ENCODE assay signal across 20 cellular contexts in genomic region chr17:75498019-75498725, GRCh38. TPM values are rescaled to one million over a fixed set of nuclear protein-coding genes. Genes with fewer than 3 reads are reported as not detected.
DNase-seq lines count a peak whose midpoint lies in the region; ATAC-seq, FAIRE-seq and TF ChIP-seq lines count a peak whose summit lies in the region.
"Had no signal": no experiment of that assay in that cellular context is flagged by ENCODE, and none has a peak within 500 bp of the region (broad histone marks: within the 10 kb centered on the region; RNA-seq: fewer than 3 reads in every experiment).

No MANE protein-coding gene starts in this region.

- H3K4me1 ChIP-seq in SK-N-SH (ENCODE audit: control insufficient read depth in 1 of 2, insufficient read depth in 2 of 2, low read depth in 1 of 2, low read length in 1 of 2) (no peaks in the 10 kb centered on the region), IMR-90 (ENCODE audit: control insufficient read depth, insufficient read depth, low read length) (no peaks in the 10 kb centered on the region), endothelial cell of umbilical vein (ENCODE audit: control insufficient read depth, extremely low read depth, insufficient read depth, low read length) (peaks cover 3% of the 10 kb centered on the region), neuronal stem cell (ENCODE audit: control insufficient read depth in 2 of 2, insufficient read depth in 1 of 2, low read depth in 1 of 2, low read length in 2 of 2) (no peaks in the 10 kb centered on the region)

- H3K79me2 ChIP-seq in SK-N-SH (ENCODE audit: insufficient read depth) (no peaks in the 10 kb centered on the region), endothelial cell of umbilical vein (ENCODE audit: control insufficient read depth, insufficient read depth, low read length) (no peaks in the 10 kb centered on the region)

- no peak overlapping the region for H3K56ac ChIP-seq in IMR-90 (ENCODE audit: extremely low read depth, insufficient read depth, low read length)

- TF ChIP-seq POLR2A in IMR-90 (IDR thresholded peaks at IDR 0.05; ENCODE audit: low read depth, low read length) (no peak), endothelial cell of umbilical vein (IDR thresholded peaks at IDR 0.05; ENCODE audit: low read depth, low read length) (no peak)

- no peak overlapping the region for H3K27ac ChIP-seq in SK-N-SH (ENCODE audit: low read depth in 2 of 2, low read length in 1 of 2)
- no peak overlapping the region for H3K27ac ChIP-seq in IMR-90 (ENCODE audit: insufficient read depth, low read length)
- H3K27ac ChIP-seq in endothelial cell of umbilical vein (ENCODE audit: insufficient read depth, low read depth, low read length): no peak overlapping the region
- H3K27ac ChIP-seq in neuronal stem cell (replicated peaks; ENCODE audit: low read length): no peak overlapping the region
- H3K27ac ChIP-seq: 22Rv1 had no signal

- H2AFZ ChIP-seq in SK-N-SH (ENCODE audit: low read depth) (no peak overlapping the region), IMR-90 (replicated peaks; ENCODE audit: low read length, poor library complexity) (no peak overlapping the region), endothelial cell of umbilical vein (ENCODE audit: low read depth, low read length) (no peak overlapping the region), neuronal stem cell (ENCODE audit: low read length) (no peak overlapping the region)

- H2AK9ac ChIP-seq in IMR-90 (replicated peaks; ENCODE audit: low read depth, low read length, poor library complexity): peak overlapping the region; percentile 72

- no peak overlapping the region for H2BK5ac ChIP-seq in IMR-90 (ENCODE audit: low read depth, low read length, poor library complexity, severe bottlenecking)
- H2BK5ac ChIP-seq in neuronal stem cell (ENCODE audit: low read length): no peak overlapping the region

- H3K4me2 ChIP-seq in SK-N-SH: no peak overlapping the region
- H3K4me2 ChIP-seq in IMR-90 (ENCODE audit: low read depth, low read length): no peak overlapping the region
- no peak overlapping the region for H3K4me2 ChIP-seq in endothelial cell of umbilical vein (ENCODE audit: insufficient read depth, low read length)
- no peak overlapping the region for H3K4me2 ChIP-seq in neuronal stem cell (ENCODE audit: insufficient read depth, low read length, poor library complexity, severe bottlenecking)

- H2AK5ac ChIP-seq in IMR-90 (ENCODE audit: low read depth, low read length) (no peak overlapping the region), neuronal stem cell (ENCODE audit: low read depth, low read length) (peak overlapping the region; percentile 56)

- H3K14ac ChIP-seq in IMR-90 (replicated peaks; ENCODE audit: low read depth, low read length) (no peak overlapping the region), neuronal stem cell (ENCODE audit: low read length) (peak overlapping the region; percentile 31)

- DNase-seq in SK-N-SH: peak; percentile 42
- no peak for DNase-seq in IMR-90
- no peak for DNase-seq in endothelial cell of umbilical vein (ENCODE audit: low read depth, low spot score)
- DNase-seq in neuronal stem cell (ENCODE audit: low spot score): no peak
- DNase-seq in anterior cingulate cortex (lab: John Stamatoyannopoulos, UW): no peak
- DNase-seq: activated gamma-delta T cell treated with Interleukin-2 at 50 U/mL for 16 hours; cortex of kidney; GDM1; KG1; NCI-H1092; NCI-H2107; NCI-H526; OCI-M1; small intestine; stimulated activated CD4-positive, alpha-beta T cell treated with anti-CD3 and anti-CD28 coated beads, Interleukin-4, amount 100 ng/mL, for 24 hours had no signal

- no peak overlapping the region for H2BK12ac ChIP-seq in neuronal stem cell (ENCODE audit: low read length)

- in situ Hi-C loops in IMR-90 (cut with MboI; ENCODE audit: low sequenced_read_pairs): no loop called here

- no peak for TF ChIP-seq EP300 in SK-N-SH (IDR thresholded peaks at IDR 0.05; ENCODE audit: borderline replicate concordance in 1 of 2, low read depth in 1 of 2, low read length in 1 of 2)

- ATAC-seq in SK-N-SH treated with all-trans-retinoic acid at 6 μM for 48 hours: no peak; the same call in 2 of the 3 replicates
- ATAC-seq in IMR-90 (ENCODE audit: low read depth): no peak
- ATAC-seq in HG03025 (IDR thresholded peaks at IDR 0.05; ENCODE audit: low FRiP score, unreplicated experiment): no peak
- no peak for ATAC-seq in GM18520 (IDR thresholded peaks at IDR 0.05; ENCODE audit: unreplicated experiment)

- H2BK15ac ChIP-seq in IMR-90 (ENCODE audit: low read depth, low read length): no peak overlapping the region
- no peak overlapping the region for H2BK15ac ChIP-seq in neuronal stem cell (ENCODE audit: low read length)

- H4K8ac ChIP-seq in IMR-90 (ENCODE audit: low read depth in 2 of 2, low read length in 2 of 2) (no peak overlapping the region), neuronal stem cell (ENCODE audit: low read depth, low read length) (no peak overlapping the region)

- no peaks in the 10 kb centered on the region for H3K9me3 ChIP-seq in SK-N-SH
- H3K9me3 ChIP-seq in IMR-90 (ENCODE audit: control insufficient read depth, insufficient read depth, low read length): no peaks in the 10 kb centered on the region
- H3K9me3 ChIP-seq in endothelial cell of umbilical vein (replicated peaks; ENCODE audit: control insufficient read depth, insufficient read depth, low read length): no peaks in the 10 kb centered on the region
- H3K9me3 ChIP-seq in neuronal stem cell (replicated peaks in 1 of 2; ENCODE audit: control insufficient read depth in 2 of 2, insufficient read depth in 1 of 2, low read depth in 1 of 2, low read length in 2 of 2): peaks cover 0 to 2% of the 10 kb centered on the region in 2 donors

- H3K9ac ChIP-seq in SK-N-SH (no peak overlapping the region), IMR-90 (ENCODE audit: low read depth, low read length) (no peak overlapping the region), endothelial cell of umbilical vein (replicated peaks; ENCODE audit: extremely low read depth, insufficient read depth, low read length) (no peak overlapping the region), neuronal stem cell (ENCODE audit: low read depth, low read length, poor library complexity) (peak overlapping the region; percentile 44)

- H3K9me1 ChIP-seq in IMR-90 (ENCODE audit: insufficient read depth, low read length): no peaks in the 10 kb centered on the region
- no peaks in the 10 kb centered on the region for H3K9me1 ChIP-seq in endothelial cell of umbilical vein (replicated peaks; ENCODE audit: control insufficient read depth, extremely low read depth, insufficient read depth, low read length)

- TF ChIP-seq CTCF in SK-N-SH (IDR thresholded peaks at IDR 0.05): no peak
- no peak for TF ChIP-seq CTCF in IMR-90 (conservative IDR thresholded peaks at IDR 0.05; ENCODE audit: low read depth, low read length)
- TF ChIP-seq CTCF in endothelial cell of umbilical vein (IDR thresholded peaks at IDR 0.05; ENCODE audit: extremely low read depth in 1 of 2, insufficient read depth in 1 of 2, low read depth in 1 of 2, low read length in 2 of 2): no peak

- dilution Hi-C loops in IMR-90 (cut with HindIII; ENCODE audit: low sequenced_read_pairs, unreplicated experiment): no loop called here
- dilution Hi-C loops in endothelial cell of umbilical vein (cut with MboI; ENCODE audit: extremely low pct_ligation_motif_present, low sequenced_read_pairs): no loop called here

- H3K23ac ChIP-seq in IMR-90 (ENCODE audit: low read depth, low read length): no peak overlapping the region
- H3K23ac ChIP-seq in neuronal stem cell (ENCODE audit: low read depth, low read length, poor library complexity): peak overlapping the region; percentile 65

- no TSS peak for BruUV-seq in IMR-90 (replicated peaks; lab: Mats Ljungman, UMichigan)
- no TSS peak for BruUV-seq in endothelial cell of umbilical vein (replicated peaks; lab: Mats Ljungman, UMichigan)

- no peak for TF ChIP-seq RAD21 in SK-N-SH (IDR thresholded peaks at IDR 0.05; ENCODE audit: low read length)
- no peak for TF ChIP-seq RAD21 in IMR-90 (IDR thresholded peaks at IDR 0.05; ENCODE audit: low read length)

- H3K36me3 ChIP-seq in SK-N-SH (replicated peaks in 1 of 2; ENCODE audit: control insufficient read depth in 1 of 2, insufficient read depth in 2 of 2, low read length in 1 of 2) (peaks cover 10 to 79% of the 10 kb centered on the region in 2 experiments), IMR-90 (ENCODE audit: control insufficient read depth, insufficient read depth, low read length) (peaks cover 58% of the 10 kb centered on the region), endothelial cell of umbilical vein (ENCODE audit: control insufficient read depth in 2 of 2, extremely low read depth in 1 of 2, insufficient read depth in 2 of 2, low read length in 2 of 2) (peaks cover 0 to 39% of the 10 kb centered on the region in 2 experiments), neuronal stem cell (replicated peaks in 1 of 2; ENCODE audit: control insufficient read depth in 2 of 2, insufficient read depth in 2 of 2, low read length in 2 of 2) (peaks cover 60 to 93% of the 10 kb centered on the region in 2 donors)

- WGBS in SK-N-SH (ENCODE audit: low lambda C conversion rate): 91% methylated on average over 21 of the region's 21 CpGs
- 98% methylated on average over 5 of the region's 21 CpGs; no CpG with 5 or more reads in 1 of the 2 experiments for WGBS in IMR-90 (ENCODE audit: extremely low coverage in 2 of 2, insufficient read length in 1 of 2), 2 experiments
- no CpG with 5 or more reads among the region's 21 CpGs for WGBS in neuronal stem cell (ENCODE audit: extremely low coverage in 2 of 2, insufficient read length in 2 of 2, insufficient replicate concordance in 1 of 2), 2 donors

- intact Hi-C loops in IMR-90 (cut with micrococcal nuclease): no loop called here
- intact Hi-C loops in endothelial cell of umbilical vein (cut with micrococcal nuclease): no loop called here

- no peak overlapping the region for H3K4me3 ChIP-seq in SK-N-SH (ENCODE audit: low read depth in 2 of 2, low read length in 1 of 2)
- no peak overlapping the region for H3K4me3 ChIP-seq in IMR-90 (ENCODE audit: insufficient read depth, low read depth, low read length)
- H3K4me3 ChIP-seq in endothelial cell of umbilical vein (replicated peaks in 1 of 3; ENCODE audit: insufficient read depth in 1 of 3, low read depth in 1 of 3, low read length in 3 of 3): no peak overlapping the region
- H3K4me3 ChIP-seq in neuronal stem cell (ENCODE audit: low read length in 2 of 2): no peak overlapping the region
- H3K4me3 ChIP-seq: lung had no signal

- H4K91ac ChIP-seq in IMR-90 (ENCODE audit: insufficient read depth, low read depth, low read length) (no peak overlapping the region), neuronal stem cell (ENCODE audit: low read depth, low read length, poor library complexity) (no peak overlapping the region)

- POLR2A ChIA-PET in SK-N-SH (lab: Yijun Ruan, JAX): interaction anchor here (1.0 to 1.7 kb wide), 2 partner anchors 8 to 9 kb away, joined by 4 to 7 read pairs; no protein-coding TSS in a partner anchor
- POLR2A ChIA-PET in IMR-90 (lab: Charles Lee; ENCODE audit: unreplicated experiment): no interaction called here
- POLR2A ChIA-PET in endothelial cell of umbilical vein (lab: Charles Lee): no interaction called here

- H3K27me3 ChIP-seq in SK-N-SH (ENCODE audit: insufficient read depth) (no peaks in the 10 kb centered on the region), IMR-90 (ENCODE audit: control insufficient read depth, insufficient read depth, low read length) (no peaks in the 10 kb centered on the region), endothelial cell of umbilical vein (ENCODE audit: control insufficient read depth in 2 of 2, insufficient read depth in 2 of 2, low read length in 2 of 2) (no peaks in the 10 kb centered on the region), neuronal stem cell (ENCODE audit: control insufficient read depth in 3 of 3, insufficient read depth in 3 of 3, low read depth in 1 of 3, low read length in 3 of 3) (no peaks in the 10 kb centered on the region)

- H3K79me1 ChIP-seq in IMR-90 (ENCODE audit: low read depth in 1 of 2, low read length in 2 of 2) (no peaks in the 10 kb centered on the region), neuronal stem cell (ENCODE audit: low read depth, low read length) (peaks cover 4% of the 10 kb centered on the region)

- H2BK120ac ChIP-seq in IMR-90 (ENCODE audit: low read depth, low read length) (no peak overlapping the region), neuronal stem cell (ENCODE audit: low read depth, low read length) (no peak overlapping the region)

- H4K5ac ChIP-seq in IMR-90 (ENCODE audit: low read depth, low read length): no peak overlapping the region

- H3K18ac ChIP-seq in IMR-90 (ENCODE audit: low read depth, low read length) (no peak overlapping the region), neuronal stem cell (ENCODE audit: low read length) (no peak overlapping the region)

- peak; percentile 70 for FAIRE-seq in endothelial cell of umbilical vein (lab: Jason Lieb, UNC)
- FAIRE-seq: small intestine had no signal

- H4K20me1 ChIP-seq in SK-N-SH (ENCODE audit: insufficient read depth) (no peaks in the 10 kb centered on the region), IMR-90 (ENCODE audit: insufficient read depth, low read length) (no peaks in the 10 kb centered on the region), endothelial cell of umbilical vein (replicated peaks; ENCODE audit: control insufficient read depth, extremely low read depth, insufficient read depth, low read length) (no peaks in the 10 kb centered on the region)

- no peaks in the 10 kb centered on the region for H3K9me2 ChIP-seq in SK-N-SH

- H3K4ac ChIP-seq in IMR-90 (ENCODE audit: low read depth, low read length) (no peak overlapping the region), neuronal stem cell (ENCODE audit: low read length) (no peak overlapping the region)

- H2BK20ac ChIP-seq in IMR-90 (ENCODE audit: low read depth, low read length): no peak overlapping the region

- CTCF ChIA-PET in SK-N-SH (lab: Yijun Ruan, JAX) (interaction anchor here (0.7 to 1.6 kb wide), 7 partner anchors 12 to 250 kb away, joined by 3 to 6 read pairs (median 3); partner anchors contain the start of genes MIF4GD and TSEN54), IMR-90 (lab: Yijun Ruan, JAX) (no interaction called here), endothelial cell of umbilical vein (lab: Charles Lee) (interaction anchor here (0.7 to 2.0 kb wide), 4 partner anchors 8 to 18 kb away, joined by 3 to 9 read pairs (median 4); partner anchors contain the start of gene TSEN54)

- peaks cover 4% of the 10 kb centered on the region for H3F3A ChIP-seq in SK-N-SH (replicated peaks; ENCODE audit: insufficient read depth)

RNA-seq across cellular contexts. Expression of gene CASKIN2, which starts 17.2 kb away (rescaled TPM):
- 5.2 and 6.5 TPM in 2 replicates for polyA plus RNA-seq in SK-N-SH (2012; rRNA removed)
- 2.3 and 4.5 TPM in 2 replicates for polyA plus RNA-seq in SK-N-SH (2012; cell fraction: cytosol; rRNA removed)
- polyA plus RNA-seq in SK-N-SH (2012; cell fraction: nucleus; rRNA removed): 18.8 and 32.9 TPM in 2 replicates
- 2.2 and 2.9 TPM in 2 replicates for total RNA-seq in IMR-90 (2012; rRNA removed)
- polyA plus RNA-seq in IMR-90 (2012; rRNA removed): 6.9 and 7.5 TPM in 2 replicates
- polyA plus RNA-seq in IMR-90 (2012; cell fraction: cytosol; rRNA removed): 4.7 and 6.3 TPM in 2 replicates
- polyA plus RNA-seq in IMR-90 (2012; cell fraction: nucleus; rRNA removed; ENCODE audit: low replicate concordance): 17.2 and 50.6 TPM in 2 replicates
- total RNA-seq in endothelial cell of umbilical vein: 34.6 and 37.6 TPM in 2 replicates
- 10.6 and 13.0 TPM in 2 replicates for polyA plus RNA-seq in endothelial cell of umbilical vein
- polyA plus RNA-seq in endothelial cell of umbilical vein (2011; cell fraction: cytosol; rRNA removed): 8.2 and 9.8 TPM in 2 replicates
- 24.7 and 30.9 TPM in 2 replicates for polyA plus RNA-seq in endothelial cell of umbilical vein (2011; cell fraction: nucleus; rRNA removed)
- 12.8 and 16.5 TPM in 2 replicates for polyA plus RNA-seq in endothelial cell of umbilical vein (2012)
- polyA minus RNA-seq in endothelial cell of umbilical vein: 12.5 and 21.0 TPM in 2 replicates
- 12.1 TPM for polyA minus RNA-seq in endothelial cell of umbilical vein (2011; cell fraction: cytosol; rRNA and poly(A)+ RNA removed)
- 15.2 and 18.1 TPM in 2 replicates for polyA minus RNA-seq in endothelial cell of umbilical vein (2011; cell fraction: nucleus; rRNA and poly(A)+ RNA removed)
- polyA plus RNA-seq in neuronal stem cell (2013, experiment 1 of 2): 7.5 TPM
- 7.9 TPM for polyA plus RNA-seq in neuronal stem cell (2013, experiment 2 of 2)

RNA-seq across cellular contexts. Expression of gene TSEN54, which starts 18.2 kb away (rescaled TPM):
- polyA plus RNA-seq in SK-N-SH (2012; rRNA removed) (29.8 and 37.7 TPM in 2 replicates), IMR-90 (2012; rRNA removed) (14.9 and 16.2 TPM in 2 replicates), endothelial cell of umbilical vein (26.3 and 28.8 TPM in 2 replicates)
- 14.2 and 21.1 TPM in 2 replicates for polyA plus RNA-seq in SK-N-SH (2012; cell fraction: cytosol; rRNA removed)
- 85.0 and 113 TPM in 2 replicates for polyA plus RNA-seq in SK-N-SH (2012; cell fraction: nucleus; rRNA removed)
- total RNA-seq in IMR-90 (2012; rRNA removed) (6.4 and 7.2 TPM in 2 replicates), endothelial cell of umbilical vein (16.7 and 22.3 TPM in 2 replicates)
- polyA plus RNA-seq in IMR-90 (2012; cell fraction: cytosol; rRNA removed): 9.8 and 14.7 TPM in 2 replicates
- polyA plus RNA-seq in IMR-90 (2012; cell fraction: nucleus; rRNA removed; ENCODE audit: low replicate concordance): 37.4 and 62.8 TPM in 2 replicates
- 19.9 and 20.0 TPM in 2 replicates for polyA plus RNA-seq in endothelial cell of umbilical vein (2011; cell fraction: cytosol; rRNA removed)
- 37.0 and 40.3 TPM in 2 replicates for polyA plus RNA-seq in endothelial cell of umbilical vein (2011; cell fraction: nucleus; rRNA removed)
- 17.6 and 22.3 TPM in 2 replicates for polyA plus RNA-seq in endothelial cell of umbilical vein (2012)
- polyA minus RNA-seq in endothelial cell of umbilical vein: 16.9 and 28.6 TPM in 2 replicates
- 18.0 TPM for polyA minus RNA-seq in endothelial cell of umbilical vein (2011; cell fraction: cytosol; rRNA and poly(A)+ RNA removed)
- 6.7 and 11.5 TPM in 2 replicates for polyA minus RNA-seq in endothelial cell of umbilical vein (2011; cell fraction: nucleus; rRNA and poly(A)+ RNA removed)
- 21.2 TPM for polyA plus RNA-seq in neuronal stem cell (2013, experiment 1 of 2)
- 24.0 TPM for polyA plus RNA-seq in neuronal stem cell (2013, experiment 2 of 2)

RNA-seq across cellular contexts. Expression of gene LLGL2, which starts 27.3 kb away (rescaled TPM):
- polyA plus RNA-seq in SK-N-SH (2012; rRNA removed): 4.4 and 6.7 TPM in 2 replicates
- polyA plus RNA-seq in SK-N-SH (2012; cell fraction: cytosol; rRNA removed): 1.7 and 3.1 TPM in 2 replicates
- polyA plus RNA-seq in SK-N-SH (2012; cell fraction: nucleus; rRNA removed): 14.0 and 23.1 TPM in 2 replicates
- total RNA-seq in IMR-90 (2012; rRNA removed): 0.54 and 0.56 TPM in 2 replicates
- polyA plus RNA-seq in IMR-90 (2012; rRNA removed): 0.53 and 0.72 TPM in 2 replicates
- polyA plus RNA-seq in IMR-90 (2012; cell fraction: cytosol; rRNA removed): 1.2 and 1.6 TPM in 2 replicates
- polyA plus RNA-seq in IMR-90 (2012; cell fraction: nucleus; rRNA removed; ENCODE audit: low replicate concordance): 2.0 and 4.5 TPM in 2 replicates
- 5.4 and 5.8 TPM in 2 replicates for total RNA-seq in endothelial cell of umbilical vein
- polyA plus RNA-seq in endothelial cell of umbilical vein: 5.3 and 6.1 TPM in 2 replicates
- 2.6 and 2.8 TPM in 2 replicates for polyA plus RNA-seq in endothelial cell of umbilical vein (2011; cell fraction: cytosol; rRNA removed)
- 8.0 and 9.6 TPM in 2 replicates for polyA plus RNA-seq in endothelial cell of umbilical vein (2011; cell fraction: nucleus; rRNA removed)
- 1.4 and 3.9 TPM in 2 replicates for polyA plus RNA-seq in endothelial cell of umbilical vein (2012)
- polyA minus RNA-seq in endothelial cell of umbilical vein: 2.3 and 2.7 TPM in 2 replicates
- polyA minus RNA-seq in endothelial cell of umbilical vein (2011; cell fraction: cytosol; rRNA and poly(A)+ RNA removed): 23.6 TPM
- 2.5 and 4.7 TPM in 2 replicates for polyA minus RNA-seq in endothelial cell of umbilical vein (2011; cell fraction: nucleus; rRNA and poly(A)+ RNA removed)
- polyA plus RNA-seq in neuronal stem cell (2013, experiment 1 of 2): 25.2 TPM
- polyA plus RNA-seq in neuronal stem cell (2013, experiment 2 of 2): 26.4 TPM

RNA-seq across cellular contexts. Expression of gene TMEM94, which starts 41.7 kb away (rescaled TPM):
- 68.0 and 89.9 TPM in 2 replicates for polyA plus RNA-seq in SK-N-SH (2012; rRNA removed)
- 20.5 and 37.3 TPM in 2 replicates for polyA plus RNA-seq in SK-N-SH (2012; cell fraction: cytosol; rRNA removed)
- polyA plus RNA-seq in SK-N-SH (2012; cell fraction: nucleus; rRNA removed): 318 and 375 TPM in 2 replicates
- 8.4 and 11.4 TPM in 2 replicates for total RNA-seq in IMR-90 (2012; rRNA removed)
- polyA plus RNA-seq in IMR-90 (2012; rRNA removed): 59.2 and 64.7 TPM in 2 replicates
- 30.4 and 39.0 TPM in 2 replicates for polyA plus RNA-seq in IMR-90 (2012; cell fraction: cytosol; rRNA removed)
- 231 and 523 TPM in 2 replicates for polyA plus RNA-seq in IMR-90 (2012; cell fraction: nucleus; rRNA removed; ENCODE audit: low replicate concordance)
- total RNA-seq in endothelial cell of umbilical vein: 68.4 and 69.2 TPM in 2 replicates
- polyA plus RNA-seq in endothelial cell of umbilical vein: 75.9 and 131 TPM in 2 replicates
- 46.4 and 54.3 TPM in 2 replicates for polyA plus RNA-seq in endothelial cell of umbilical vein (2011; cell fraction: cytosol; rRNA removed)
- polyA plus RNA-seq in endothelial cell of umbilical vein (2011; cell fraction: nucleus; rRNA removed): 371 and 452 TPM in 2 replicates
- 47.6 and 53.1 TPM in 2 replicates for polyA plus RNA-seq in endothelial cell of umbilical vein (2012)
- 64.3 and 74.9 TPM in 2 replicates for polyA minus RNA-seq in endothelial cell of umbilical vein
- 25.6 TPM for polyA minus RNA-seq in endothelial cell of umbilical vein (2011; cell fraction: cytosol; rRNA and poly(A)+ RNA removed)
- 74.1 and 107 TPM in 2 replicates for polyA minus RNA-seq in endothelial cell of umbilical vein (2011; cell fraction: nucleus; rRNA and poly(A)+ RNA removed)
- 63.4 TPM for polyA plus RNA-seq in neuronal stem cell (2013, experiment 1 of 2)
- polyA plus RNA-seq in neuronal stem cell (2013, experiment 2 of 2): 59.4 TPM
